ENCODE assay signal across 13 cellular contexts in genomic region chr2:217947341-217948316, GRCh38. TPM values are rescaled to one million over a fixed set of nuclear protein-coding genes. Genes with fewer than 3 reads are reported as not detected.
A peak's percentile ranks its signal among the peaks of the same experiment; 100 is the strongest.
DNase-seq lines count a peak whose midpoint lies in the region; ATAC-seq and TF ChIP-seq lines count a peak whose summit lies in the region.
"Had no signal": no experiment of that assay in that cellular context is flagged by ENCODE, and none has a peak within 500 bp of the region (broad histone marks: within the 10 kb centered on the region; RNA-seq: fewer than 3 reads in every experiment).

No MANE protein-coding gene starts in this region.

- TF ChIP-seq CTCF in PC-3 (conservative IDR thresholded peaks at IDR 0.05; ENCODE audit: low read depth, low read length) (peak; percentile 24; the same call in 1 of the 2 replicates), glutamatergic neuron (IDR thresholded peaks at IDR 0.05; ENCODE audit: partially characterized antibody, unreplicated experiment) (no peak), prostate gland (IDR thresholded peaks at IDR 0.05) (peak in 1 of 4 experiments; percentile 6)

- CTCF ChIA-PET in PC-3 (lab: Charles Lee): interaction anchor here (0.5 kb wide), 1 partner anchor 37 kb away, joined by 5 read pairs; no protein-coding TSS in a partner anchor

- peaks cover 13% of the 10 kb centered on the region for H3K4me1 Mint-ChIP-seq in glutamatergic neuron (ENCODE audit: low read depth, unreplicated experiment)
- H3K4me1 Mint-ChIP-seq in stimulated activated naive CD8-positive, alpha-beta T cell treated with anti-CD3 and anti-CD28 coated beads, Interleukin-15, amount 100 ng/mL, for 72 hours: no peaks in the 10 kb centered on the region

- no peak overlapping the region for H3K4me2 ChIP-seq in PC-3 (ENCODE audit: low read length)

- in situ Hi-C loops in KBM-7 (cut with MboI; ENCODE audit: low pct_unique_long_range_greater_than_20kb, low sequenced_read_pairs): no loop called here

- H3K27ac ChIP-seq in PC-3 (ENCODE audit: low read length): no peak overlapping the region
- peak overlapping the region; percentile 17 to 24 for H3K27ac ChIP-seq in prostate gland

- POLR2A ChIA-PET in PC-3 (lab: Charles Lee; ENCODE audit: unreplicated experiment): no interaction called here

- intact Hi-C loops in PC-3 (cut with micrococcal nuclease): no loop called here
- intact Hi-C loops in prostate gland (cut with DNase I): no loop called here

- no peak overlapping the region for H3K4me3 Mint-ChIP-seq in glutamatergic neuron (ENCODE audit: unreplicated experiment)
- no peak overlapping the region for H3K4me3 Mint-ChIP-seq in stimulated activated naive CD8-positive, alpha-beta T cell treated with anti-CD3 and anti-CD28 coated beads, Interleukin-15, amount 100 ng/mL, for 72 hours

- no peaks in the 10 kb centered on the region for H3K79me2 ChIP-seq in PC-3 (ENCODE audit: low read length)

- 71% methylated on average over 20 of the region's 20 CpGs for WGBS in prostate gland

- no peak overlapping the region for H3K27ac Mint-ChIP-seq in glutamatergic neuron (ENCODE audit: unreplicated experiment)
- no peak overlapping the region for H3K27ac Mint-ChIP-seq in stimulated activated naive CD8-positive, alpha-beta T cell treated with anti-CD3 and anti-CD28 coated beads, Interleukin-15, amount 100 ng/mL, for 72 hours
- H3K27ac Mint-ChIP-seq: naive thymus-derived CD4-positive, alpha-beta T cell had no signal

- H3K4me1 ChIP-seq in PC-3 (ENCODE audit: insufficient read depth, low read length): no peaks in the 10 kb centered on the region
- no peaks in the 10 kb centered on the region for H3K4me1 ChIP-seq in prostate gland (replicated peaks)

- H3K4me3 ChIP-seq in PC-3 (ENCODE audit: low read length): no peak overlapping the region
- H3K4me3 ChIP-seq in prostate gland: no peak overlapping the region

- peaks cover 93% of the 10 kb centered on the region for H3K27me3 ChIP-seq in PC-3 (ENCODE audit: low read length)
- H3K27me3 ChIP-seq in prostate gland (replicated peaks; ENCODE audit: insufficient read depth): no peaks in the 10 kb centered on the region

- H3F3A ChIP-seq in PC-3 (ENCODE audit: low read length, unreplicated experiment): no peaks in the 10 kb centered on the region

- H3K27me3 Mint-ChIP-seq in glutamatergic neuron (ENCODE audit: unreplicated experiment): peaks cover 6% of the 10 kb centered on the region
- peaks cover 28% of the 10 kb centered on the region for H3K27me3 Mint-ChIP-seq in stimulated activated naive CD8-positive, alpha-beta T cell treated with anti-CD3 and anti-CD28 coated beads, Interleukin-15, amount 100 ng/mL, for 72 hours

- H3K9me2 ChIP-seq in PC-3 (replicated peaks; ENCODE audit: low read length): no peaks in the 10 kb centered on the region

- no peak overlapping the region for H2AFZ ChIP-seq in PC-3 (ENCODE audit: low read length)

- no peak for ATAC-seq in PC-3
- no peak for ATAC-seq in stimulated activated naive CD8-positive, alpha-beta T cell treated with anti-CD3 and anti-CD28 coated beads, Interleukin-15, amount 100 ng/mL, for 72 hours
- ATAC-seq: naive thymus-derived CD4-positive, alpha-beta T cell had no signal

- no peak for TF ChIP-seq POLR2A in prostate gland (IDR thresholded peaks at IDR 0.05)

- H3K36me3 ChIP-seq in PC-3 (ENCODE audit: low read depth, low read length) (no peaks in the 10 kb centered on the region), prostate gland (no peaks in the 10 kb centered on the region)

- H3K9me3 ChIP-seq in PC-3 (ENCODE audit: low read length) (no peaks in the 10 kb centered on the region), prostate gland (no peaks in the 10 kb centered on the region)

- peak; percentile 67 for DNase-seq in ELF-1 (ENCODE audit: low read depth, low spot score)
- no peak for DNase-seq in PC-3
- DNase-seq in glutamatergic neuron: peak; percentile 6
- no peak for DNase-seq in prostate gland (ENCODE audit: low spot score)
- DNase-seq in kidney tubule cell (ENCODE audit: low spot score): no peak
- no peak for DNase-seq in KBM-7
- DNase-seq in stimulated activated naive CD8-positive, alpha-beta T cell treated with anti-CD3 and anti-CD28 coated beads, Interleukin-15, amount 100 ng/mL, for 72 hours: no peak
- DNase-seq in stimulated activated CD4-positive, alpha-beta T cell treated with anti-CD3 and anti-CD28 coated beads, Interleukin-12 subunit alpha, Interleukin-12 subunit beta, amount 100 ng/mL, for 4 hours: no peak
- DNase-seq: activated CD4-positive, CD25-positive, alpha-beta regulatory T cell; activated gamma-delta T cell treated with Interleukin-2 at 50 U/mL for 16 hours; DMS153; naive thymus-derived CD4-positive, alpha-beta T cell; NCI-H1694 treated with DMSO at 0.1 percent for 48 hours had no signal

- H3K9me3 Mint-ChIP-seq in glutamatergic neuron (ENCODE audit: unreplicated experiment): peaks cover 6% of the 10 kb centered on the region
- no peaks in the 10 kb centered on the region for H3K9me3 Mint-ChIP-seq in stimulated activated naive CD8-positive, alpha-beta T cell treated with anti-CD3 and anti-CD28 coated beads, Interleukin-15, amount 100 ng/mL, for 72 hours
- H3K9me3 Mint-ChIP-seq: naive thymus-derived CD4-positive, alpha-beta T cell had no signal

- H3K9ac ChIP-seq in PC-3 (ENCODE audit: low read length): no peak overlapping the region

- no peaks in the 10 kb centered on the region for H3K36me3 Mint-ChIP-seq in glutamatergic neuron (ENCODE audit: unreplicated experiment)
- H3K36me3 Mint-ChIP-seq: naive thymus-derived CD4-positive, alpha-beta T cell had no signal

- no TSS peak for BruUV-seq in PC-3 (replicated peaks; lab: Mats Ljungman, UMichigan)

- no peaks in the 10 kb centered on the region for H4K20me1 ChIP-seq in PC-3 (ENCODE audit: low read length)

RNA-seq across cellular contexts. Expression of gene TNS1, which starts 55.2 kb away (rescaled TPM):
- total RNA-seq in PC-3 (2014; rRNA removed): 1.0 and 1.5 TPM in 2 replicates
- 3.2 TPM for total RNA-seq in glutamatergic neuron (ENCODE audit: unreplicated experiment)
- total RNA-seq in prostate gland: 100 to 1,000 TPM; 238 to 659 TPM

Comparison
In these comparisons a context has a peak if more than half of its experiments do, and no peak if none do; other contexts are left out.
1. DNase-seq: peak in ELF-1 (single experiment) and glutamatergic neuron (single experiment); none in PC-3 (single experiment), prostate gland (single experiment), kidney tubule cell (single experiment), KBM-7 (single experiment), stimulated activated naive CD8-positive, alpha-beta T cell treated with anti-CD3 and anti-CD28 coated beads, Interleukin-15, amount 100 ng/mL, for 72 hours (0 of 2) and stimulated activated CD4-positive, alpha-beta T cell treated with anti-CD3 and anti-CD28 coated beads, Interleukin-12 subunit alpha, Interleukin-12 subunit beta, amount 100 ng/mL, for 4 hours (single experiment).
2. RNA of gene TNS1, which starts 55.2 kb away (total RNA-seq): 238 to 659 TPM in prostate gland; 3.2 TPM in glutamatergic neuron (single experiment) and 1.0 to 1.5 TPM in PC-3; every median in the first group is over 10 times any median in the second.